In the genomic region with DNA sequence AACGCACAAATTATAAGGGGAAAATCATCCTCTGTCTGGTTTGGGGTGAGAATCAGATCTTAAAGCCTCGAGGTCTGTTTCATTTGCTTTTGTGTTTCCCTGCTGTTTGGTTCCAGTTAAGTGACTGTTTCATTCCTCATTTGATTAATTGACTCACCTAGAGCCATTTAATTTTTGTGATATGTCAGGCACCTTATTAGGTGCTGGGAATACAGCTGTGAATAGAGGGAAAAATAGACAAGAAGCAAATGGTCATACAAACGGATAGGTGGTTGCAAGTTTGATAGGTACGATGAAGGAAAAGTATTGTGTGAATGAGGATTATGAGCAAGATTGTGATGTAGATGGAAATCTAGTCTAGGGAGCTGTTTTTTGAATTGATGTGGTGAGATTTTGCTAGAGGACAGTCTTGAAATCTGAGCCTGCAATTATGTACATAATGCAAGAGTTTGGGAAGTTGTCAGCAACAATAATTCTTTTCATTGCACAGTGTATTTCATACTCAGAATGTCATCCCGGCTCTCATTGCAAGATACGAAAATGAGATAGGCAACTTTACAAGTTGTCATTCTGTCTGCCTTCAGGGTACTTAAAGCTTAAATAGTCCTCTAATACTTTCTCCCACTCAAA, we compare ENCODE assay signal across 12 cellular contexts. TPM values are rescaled to one million over a fixed set of nuclear protein-coding genes. Genes with fewer than 3 reads are reported as not detected.
DNase-seq lines count a peak whose midpoint lies in the region; ATAC-seq, FAIRE-seq and TF ChIP-seq lines count a peak whose summit lies in the region.
"Had no signal": no experiment of that assay in that cellular context is flagged by ENCODE, and none has a peak within 500 bp of the region (broad histone marks: within the 10 kb centered on the region; RNA-seq: fewer than 3 reads in every experiment).

No MANE protein-coding gene starts in this region.

- peak overlapping the region; percentile 93 for H3K4me2 ChIP-seq in astrocyte (ENCODE audit: low read length)

- intact Hi-C loops in heart left ventricle (cut with DNase I) = loop anchor here (2.0 to 10.0 kb wide), 10 partner anchors 39 to 171 kb away; no protein-coding TSS in a partner anchor
- intact Hi-C loops in upper lobe of right lung (cut with DNase I) = no loop called here

- no peaks in the 10 kb centered on the region for H3K36me3 Mint-ChIP-seq in astrocyte (ENCODE audit: low read depth, unreplicated experiment)
- H3K36me3 Mint-ChIP-seq in activated CD4-positive, alpha-beta memory T cell treated with anti-CD3 and anti-CD28 coated beads, Interleukin-2, amount 10 ng/mL, durations not matched to agents 7 days and 5 days (ENCODE audit: low read depth) = peaks cover 3% of the 10 kb centered on the region

- no peak overlapping the region for H3K4me3 Mint-ChIP-seq in astrocyte (ENCODE audit: unreplicated experiment)
- no peak overlapping the region for H3K4me3 Mint-ChIP-seq in activated CD4-positive, alpha-beta memory T cell treated with anti-CD3 and anti-CD28 coated beads, Interleukin-2, amount 10 ng/mL, durations not matched to agents 7 days and 5 days
- H3K4me3 Mint-ChIP-seq: activated naive CD4-positive, alpha-beta T cell treated with anti-CD3 and anti-CD28 coated beads for 36 hours had no signal

- DNase-seq in heart left ventricle (no peak), right atrium auricular region (ENCODE audit: low spot score) (no peak), astrocyte (ENCODE audit: low read depth) (no peak), upper lobe of right lung (no peak), iPS-NIHi11 (ENCODE audit: low spot score) (no peak), AML-193 (lab: John Stamatoyannopoulos, UW) (no peak)
- DNase-seq in activated CD4-positive, alpha-beta memory T cell treated with anti-CD3 and anti-CD28 coated beads, Interleukin-2, amount 10 ng/mL, durations not matched to agents 7 days and 5 days = no peak
- DNase-seq: activated naive CD4-positive, alpha-beta T cell treated with anti-CD3 and anti-CD28 coated beads for 36 hours; stimulated activated CD4-positive, alpha-beta T cell treated with anti-CD3 and anti-CD28 coated beads, Interleukin-4, amount 100 ng/mL, for 24 hours; tibial artery had no signal

- peaks cover 14% of the 10 kb centered on the region for H3K4me1 Mint-ChIP-seq in astrocyte (ENCODE audit: low read depth, unreplicated experiment)
- peaks cover 14% of the 10 kb centered on the region for H3K4me1 Mint-ChIP-seq in activated CD4-positive, alpha-beta memory T cell treated with anti-CD3 and anti-CD28 coated beads, Interleukin-2, amount 10 ng/mL, durations not matched to agents 7 days and 5 days

- peaks cover 71% of the 10 kb centered on the region for H3K79me2 ChIP-seq in astrocyte (ENCODE audit: insufficient read depth, low read length)

- H3K9me3 ChIP-seq in heart left ventricle (no peaks in the 10 kb centered on the region), right atrium auricular region (no peaks in the 10 kb centered on the region), astrocyte (ENCODE audit: insufficient read depth, low read depth, low read length) (no peaks in the 10 kb centered on the region), iPS-15b (ENCODE audit: control insufficient read depth, insufficient read depth, low read length) (no peaks in the 10 kb centered on the region), upper lobe of right lung (no peaks in the 10 kb centered on the region)
- H3K9me3 ChIP-seq: tibial artery had no signal

- H3K4me1 ChIP-seq in heart left ventricle (peaks cover 10 to 73% (median 46%) of the 10 kb centered on the region in 12 donors), right atrium auricular region (peaks cover 0 to 56% of the 10 kb centered on the region in 2 donors), astrocyte (ENCODE audit: insufficient read depth, low read length) (peaks cover 31% of the 10 kb centered on the region), iPS-15b (ENCODE audit: control insufficient read depth, insufficient read depth, low read length) (peaks cover 34% of the 10 kb centered on the region), upper lobe of right lung (peaks cover 31% of the 10 kb centered on the region)

- no peaks in the 10 kb centered on the region for H3K27me3 Mint-ChIP-seq in astrocyte (ENCODE audit: low read depth, unreplicated experiment)
- H3K27me3 Mint-ChIP-seq in activated CD4-positive, alpha-beta memory T cell treated with anti-CD3 and anti-CD28 coated beads, Interleukin-2, amount 10 ng/mL, durations not matched to agents 7 days and 5 days = peaks cover 2% of the 10 kb centered on the region

- H2AFZ ChIP-seq in astrocyte (ENCODE audit: low read depth, low read length) = no peak overlapping the region

- no peak for FAIRE-seq in astrocyte (lab: Jason Lieb, UNC)

- H3K36me3 ChIP-seq in heart left ventricle = no peaks in the 10 kb centered on the region
- no peaks in the 10 kb centered on the region for H3K36me3 ChIP-seq in right atrium auricular region
- H3K36me3 ChIP-seq in astrocyte (ENCODE audit: insufficient read depth, low read length) = no peaks in the 10 kb centered on the region
- H3K36me3 ChIP-seq in iPS-15b (ENCODE audit: control insufficient read depth, insufficient read depth, low read length) = no peaks in the 10 kb centered on the region
- no peaks in the 10 kb centered on the region for H3K36me3 ChIP-seq in upper lobe of right lung
- H3K36me3 ChIP-seq: tibial artery had no signal

- POLR2A ChIA-PET in activated CD4-positive, alpha-beta memory T cell treated with anti-CD3 and anti-CD28 coated beads, Interleukin-2, amount 10 ng/mL, durations not matched to agents 7 days and 5 days (lab: Charles Lee) = interaction anchor here (1.3 to 2.4 kb wide), 2 partner anchors 13 to 208 kb away, joined by 3 to 13 read pairs; partner anchors contain the start of gene FARSB

- TF ChIP-seq CTCF in heart left ventricle (IDR thresholded peaks at IDR 0.05) (no peak), right atrium auricular region (IDR thresholded peaks at IDR 0.05) (no peak), astrocyte (IDR thresholded peaks at IDR 0.05; ENCODE audit: insufficient read depth, low read depth, low read length) (no peak), upper lobe of right lung (IDR thresholded peaks at IDR 0.05) (no peak)

- no peak overlapping the region for H3K27ac Mint-ChIP-seq in astrocyte (ENCODE audit: unreplicated experiment)
- no peak overlapping the region for H3K27ac Mint-ChIP-seq in activated CD4-positive, alpha-beta memory T cell treated with anti-CD3 and anti-CD28 coated beads, Interleukin-2, amount 10 ng/mL, durations not matched to agents 7 days and 5 days
- H3K27ac Mint-ChIP-seq: activated naive CD4-positive, alpha-beta T cell treated with anti-CD3 and anti-CD28 coated beads for 36 hours had no signal

- no peaks in the 10 kb centered on the region for H3K9me3 Mint-ChIP-seq in astrocyte (ENCODE audit: unreplicated experiment)
- H3K9me3 Mint-ChIP-seq in activated CD4-positive, alpha-beta memory T cell treated with anti-CD3 and anti-CD28 coated beads, Interleukin-2, amount 10 ng/mL, durations not matched to agents 7 days and 5 days = no peaks in the 10 kb centered on the region
- H3K9me3 Mint-ChIP-seq: activated naive CD4-positive, alpha-beta T cell treated with anti-CD3 and anti-CD28 coated beads for 36 hours had no signal

- TF ChIP-seq POLR2A in heart left ventricle (IDR thresholded peaks at IDR 0.05) = no peak

- H3K9ac ChIP-seq in astrocyte (ENCODE audit: low read length) = peak overlapping the region; percentile 98
- no peak overlapping the region for H3K9ac ChIP-seq in iPS-15b (ENCODE audit: low read depth, low read length)

- ATAC-seq in heart left ventricle (no peak), upper lobe of right lung (no peak)
- ATAC-seq: esophagus mucosa had no signal

- CTCF ChIA-PET in activated CD4-positive, alpha-beta memory T cell treated with anti-CD3 and anti-CD28 coated beads, Interleukin-2, amount 10 ng/mL, durations not matched to agents 7 days and 5 days (lab: Charles Lee) = interaction anchor here (2.3 kb wide), 1 partner anchor 76 kb away, joined by 7 read pairs; no protein-coding TSS in a partner anchor

- 44 to 57% (median 50%) methylated on average over 6 of the region's 6 CpGs for WGBS in heart left ventricle, 4 donors

- H4K20me1 ChIP-seq in astrocyte (ENCODE audit: insufficient read depth, low read length) = peaks cover 64% of the 10 kb centered on the region

- H3K27me3 ChIP-seq in heart left ventricle (no peaks in the 10 kb centered on the region), right atrium auricular region (no peaks in the 10 kb centered on the region), astrocyte (ENCODE audit: insufficient read depth, low read length) (no peaks in the 10 kb centered on the region), iPS-15b (ENCODE audit: control insufficient read depth, insufficient read depth, low read length) (no peaks in the 10 kb centered on the region), upper lobe of right lung (no peaks in the 10 kb centered on the region)
- H3K27me3 ChIP-seq: tibial artery had no signal

- H3K4me3 ChIP-seq in heart left ventricle (peak overlapping the region in 8 of 12 donors; percentile 74 to 99 (median 91)), right atrium auricular region (peak overlapping the region in 1 of 2 donors; percentile 82), astrocyte (ENCODE audit: insufficient read depth, low read depth, low read length) (peak overlapping the region; percentile 98), iPS-15b (ENCODE audit: low read depth, low read length) (peak overlapping the region; percentile 92), upper lobe of right lung (peak overlapping the region; percentile 79)

- H3K27ac ChIP-seq in heart left ventricle (peak overlapping the region in 7 of 12 donors; percentile 93 to 100 (median 97)), right atrium auricular region (no peak overlapping the region), astrocyte (ENCODE audit: low read depth, low read length) (no peak overlapping the region), upper lobe of right lung (no peak overlapping the region)

RNA-seq across cellular contexts. Expression of gene ACSL3, which starts 2.2 kb away (rescaled TPM):
- total RNA-seq in heart left ventricle (10 to 100 TPM; 44.5 to 56.8 (median 52.4) TPM), right atrium auricular region (10 to 100 TPM; 29.0 to 35.7 TPM), astrocyte (144 and 163 TPM in 2 replicates), upper lobe of right lung (91.5 TPM)
- 10 to 100 TPM; 12.0 to 30.8 TPM for polyA plus RNA-seq in heart left ventricle
- 10 to 100 TPM; 49.5 to 57.2 TPM for total RNA-seq in activated CD4-positive, alpha-beta memory T cell treated with anti-CD3 and anti-CD28 coated beads, Interleukin-2, amount 10 ng/mL, durations not matched to agents 7 days and 5 days

Comparison
In these comparisons a context has a peak if more than half of its experiments do, and no peak if none do; other contexts are left out.
1. H3K27ac ChIP-seq: peak in heart left ventricle (7 of 12); none in right atrium auricular region (0 of 2), astrocyte (single experiment) and upper lobe of right lung (single experiment).